In genomic region chr7:135991906-135992305, GRCh38 we compare ENCODE assay signal across 20 cellular contexts. TPM values are rescaled to one million over a fixed set of nuclear protein-coding genes. Genes with fewer than 3 reads are reported as not detected.
DNase-seq lines count a peak whose midpoint lies in the region; ATAC-seq and TF ChIP-seq lines count a peak whose summit lies in the region.
"Had no signal": no experiment of that assay in that cellular context is flagged by ENCODE, and none has a peak within 500 bp of the region (broad histone marks: within the 10 kb centered on the region; RNA-seq: fewer than 3 reads in every experiment).

No MANE protein-coding gene starts in this region.

- no peak overlapping the region for H3K4me3 ChIP-seq in SK-N-SH (ENCODE audit: low read depth in 2 of 2, low read length in 1 of 2)
- H3K4me3 ChIP-seq in OCI-LY7 (ENCODE audit: low read depth, low read length, poor library complexity, severe bottlenecking) = no peak overlapping the region
- H3K4me3 ChIP-seq: BLaER1, GM23248 had no signal

- ATAC-seq in SK-N-SH treated with all-trans-retinoic acid at 6 μM for 48 hours (no peak), GM21576 (IDR thresholded peaks at IDR 0.05; ENCODE audit: unreplicated experiment) (no peak)
- ATAC-seq in activated T-helper 17 cell treated with anti-CD3 and anti-CD28 coated beads, Interleukin-2, amount 50 U/mL, for 72 hours (replicated peaks) = no peak
- no peak for ATAC-seq in stimulated activated effector memory CD8-positive, alpha-beta T cell treated with anti-CD3 and anti-CD28 coated beads, Interleukin-12 subunit alpha, Interleukin-12 subunit beta, amount 100 ng/mL, for 72 hours
- ATAC-seq: CD8-positive, alpha-beta T cell; HCT116 had no signal

- DNase-seq in SK-N-SH = no peak
- DNase-seq in mesothelial cell of epicardium (ENCODE audit: low spot score in 2 of 2, unreplicated experiment in 2 of 2) = no peak
- DNase-seq in stimulated activated effector memory CD8-positive, alpha-beta T cell treated with anti-CD3 and anti-CD28 coated beads, Interleukin-12 subunit alpha, Interleukin-12 subunit beta, amount 100 ng/mL, for 72 hours (ENCODE audit: low spot score in 2 of 2) = no peak
- DNase-seq in OCI-LY7 (ENCODE audit: low spot score) = no peak
- no peak for DNase-seq in activated effector memory CD4-positive, alpha-beta T cell treated with Interleukin-2 at 50 U/mL for 16 hours
- DNase-seq: Caco-2; CD4-positive, CD25-positive, alpha-beta regulatory T cell; CD8-positive, alpha-beta T cell; DMS153; DND-41; GM23248; H9 had no signal

- BruUV-seq in OCI-LY7 (replicated peaks; lab: Mats Ljungman, UMichigan) = no TSS peak

- H3K27me3 ChIP-seq in SK-N-SH (ENCODE audit: insufficient read depth) = no peaks in the 10 kb centered on the region
- H3K27me3 ChIP-seq: BLaER1 had no signal

- TF ChIP-seq CTCF in SK-N-SH (IDR thresholded peaks at IDR 0.05) (no peak), mesothelial cell of epicardium (IDR thresholded peaks at IDR 0.05; ENCODE audit: unreplicated experiment) (no peak), OCI-LY7 (conservative IDR thresholded peaks at IDR 0.05; ENCODE audit: low read length) (no peak)

- H3K4me2 ChIP-seq in SK-N-SH (no peak overlapping the region), OCI-LY7 (ENCODE audit: low read length) (no peak overlapping the region)
- H3K4me2 ChIP-seq: BLaER1 had no signal

- WGBS in SK-N-SH (ENCODE audit: low lambda C conversion rate) = 79% methylated on average over 2 of the region's 2 CpGs

- H3K4me1 ChIP-seq in SK-N-SH (ENCODE audit: control insufficient read depth in 1 of 2, insufficient read depth in 2 of 2, low read depth in 1 of 2, low read length in 1 of 2) (no peaks in the 10 kb centered on the region), OCI-LY7 (ENCODE audit: insufficient read depth, low read length, poor library complexity, severe bottlenecking) (no peaks in the 10 kb centered on the region)
- H3K4me1 ChIP-seq: Caco-2 had no signal

- H4K20me1 ChIP-seq in SK-N-SH (ENCODE audit: insufficient read depth) (no peaks in the 10 kb centered on the region), OCI-LY7 (ENCODE audit: insufficient read depth, low read length) (no peaks in the 10 kb centered on the region)
- H4K20me1 ChIP-seq: BLaER1 had no signal

- no peaks in the 10 kb centered on the region for H3F3A ChIP-seq in SK-N-SH (replicated peaks; ENCODE audit: insufficient read depth)

- no peaks in the 10 kb centered on the region for H3K9me3 ChIP-seq in SK-N-SH
- peaks cover 9% of the 10 kb centered on the region; the same call in 1 of the 2 replicates for H3K9me3 ChIP-seq in OCI-LY7 (ENCODE audit: low read length)
- H3K9me3 ChIP-seq: BLaER1, Caco-2 had no signal

- POLR2A ChIA-PET in SK-N-SH (lab: Yijun Ruan, JAX) = no interaction called here
- POLR2A ChIA-PET in OCI-LY7 (lab: Charles Lee) = interaction anchor here (0.6 to 3.8 kb wide), 6 partner anchors 7 to 182 kb away, joined by 3 to 16 read pairs (median 3); no protein-coding TSS in a partner anchor

- no peak for TF ChIP-seq EP300 in SK-N-SH (IDR thresholded peaks at IDR 0.05; ENCODE audit: borderline replicate concordance in 1 of 2, low read depth in 1 of 2, low read length in 1 of 2)

- no peaks in the 10 kb centered on the region for H3K36me3 Mint-ChIP-seq in activated T-helper 17 cell treated with anti-CD3 and anti-CD28 coated beads, Interleukin-2, amount 50 U/mL, for 72 hours (ENCODE audit: low read depth)
- H3K36me3 Mint-ChIP-seq in mesothelial cell of epicardium = no peaks in the 10 kb centered on the region
- peaks cover 6% of the 10 kb centered on the region for H3K36me3 Mint-ChIP-seq in stimulated activated effector memory CD8-positive, alpha-beta T cell treated with anti-CD3 and anti-CD28 coated beads, Interleukin-12 subunit alpha, Interleukin-12 subunit beta, amount 100 ng/mL, for 72 hours
- H3K36me3 Mint-ChIP-seq: CD8-positive, alpha-beta T cell had no signal

- H3K36me3 ChIP-seq in SK-N-SH (replicated peaks in 1 of 2; ENCODE audit: control insufficient read depth in 1 of 2, insufficient read depth in 2 of 2, low read length in 1 of 2) (no peaks in the 10 kb centered on the region), OCI-LY7 (ENCODE audit: insufficient read depth, low read length) (peaks cover 6% of the 10 kb centered on the region; the same call in 1 of the 2 replicates)
- H3K36me3 ChIP-seq: BLaER1 had no signal

- peaks cover 13% of the 10 kb centered on the region for H3K4me1 Mint-ChIP-seq in activated T-helper 17 cell treated with anti-CD3 and anti-CD28 coated beads, Interleukin-2, amount 50 U/mL, for 72 hours
- peaks cover 15% of the 10 kb centered on the region for H3K4me1 Mint-ChIP-seq in mesothelial cell of epicardium
- H3K4me1 Mint-ChIP-seq in stimulated activated effector memory CD8-positive, alpha-beta T cell treated with anti-CD3 and anti-CD28 coated beads, Interleukin-12 subunit alpha, Interleukin-12 subunit beta, amount 100 ng/mL, for 72 hours = peaks cover 40% of the 10 kb centered on the region
- H3K4me1 Mint-ChIP-seq: H9 had no signal

- H3K9me3 Mint-ChIP-seq in activated T-helper 17 cell treated with anti-CD3 and anti-CD28 coated beads, Interleukin-2, amount 50 U/mL, for 72 hours = no peaks in the 10 kb centered on the region
- no peaks in the 10 kb centered on the region for H3K9me3 Mint-ChIP-seq in mesothelial cell of epicardium
- H3K9me3 Mint-ChIP-seq in stimulated activated effector memory CD8-positive, alpha-beta T cell treated with anti-CD3 and anti-CD28 coated beads, Interleukin-12 subunit alpha, Interleukin-12 subunit beta, amount 100 ng/mL, for 72 hours = no peaks in the 10 kb centered on the region
- H3K9me3 Mint-ChIP-seq: CD4-positive, CD25-positive, alpha-beta regulatory T cell; CD8-positive, alpha-beta T cell had no signal

- no peak overlapping the region for H3K27ac Mint-ChIP-seq in activated T-helper 17 cell treated with anti-CD3 and anti-CD28 coated beads, Interleukin-2, amount 50 U/mL, for 72 hours
- H3K27ac Mint-ChIP-seq in mesothelial cell of epicardium = peak overlapping the region; percentile 72
- peak overlapping the region; percentile 29 for H3K27ac Mint-ChIP-seq in stimulated activated effector memory CD8-positive, alpha-beta T cell treated with anti-CD3 and anti-CD28 coated beads, Interleukin-12 subunit alpha, Interleukin-12 subunit beta, amount 100 ng/mL, for 72 hours
- H3K27ac Mint-ChIP-seq: B cell had no signal

- H3K79me2 ChIP-seq in SK-N-SH (ENCODE audit: insufficient read depth) = no peaks in the 10 kb centered on the region
- no peaks in the 10 kb centered on the region for H3K79me2 ChIP-seq in OCI-LY7 (ENCODE audit: insufficient read depth, low read depth, low read length)

- no peak for TF ChIP-seq RAD21 in SK-N-SH (IDR thresholded peaks at IDR 0.05; ENCODE audit: low read length)

- intact Hi-C loops in OCI-LY7 (cut with micrococcal nuclease; ENCODE audit: unreplicated experiment) = no loop called here

- no peaks in the 10 kb centered on the region for H3K27me3 Mint-ChIP-seq in activated T-helper 17 cell treated with anti-CD3 and anti-CD28 coated beads, Interleukin-2, amount 50 U/mL, for 72 hours
- H3K27me3 Mint-ChIP-seq in mesothelial cell of epicardium (ENCODE audit: low read depth) = no peaks in the 10 kb centered on the region
- H3K27me3 Mint-ChIP-seq: B cell had no signal

- CTCF ChIA-PET in SK-N-SH (lab: Yijun Ruan, JAX) = no interaction called here
- CTCF ChIA-PET in OCI-LY7 (lab: Charles Lee; ENCODE audit: unreplicated experiment) = interaction anchor here (0.5 kb wide), 1 partner anchor 379 kb away, joined by 3 read pairs; no protein-coding TSS in a partner anchor

- H3K9me2 ChIP-seq in SK-N-SH = no peaks in the 10 kb centered on the region
- no peaks in the 10 kb centered on the region for H3K9me2 ChIP-seq in OCI-LY7 (ENCODE audit: insufficient read depth, low read length)

- no peak overlapping the region for H3K27ac ChIP-seq in SK-N-SH (ENCODE audit: low read depth in 2 of 2, low read length in 1 of 2)
- H3K27ac ChIP-seq in OCI-LY7 (ENCODE audit: low read depth, low read length, poor library complexity, severe bottlenecking) = no peak overlapping the region
- H3K27ac ChIP-seq: 22Rv1, BLaER1, C4-2B, GM23248 had no signal

- H3K4me3 Mint-ChIP-seq in activated T-helper 17 cell treated with anti-CD3 and anti-CD28 coated beads, Interleukin-2, amount 50 U/mL, for 72 hours = peak overlapping the region; percentile 55
- H3K4me3 Mint-ChIP-seq in mesothelial cell of epicardium = no peak overlapping the region
- H3K4me3 Mint-ChIP-seq in stimulated activated effector memory CD8-positive, alpha-beta T cell treated with anti-CD3 and anti-CD28 coated beads, Interleukin-12 subunit alpha, Interleukin-12 subunit beta, amount 100 ng/mL, for 72 hours = no peak overlapping the region
- H3K4me3 Mint-ChIP-seq: B cell; CD4-positive, CD25-positive, alpha-beta regulatory T cell; CD8-positive, alpha-beta T cell; H9 had no signal

- H3K9ac ChIP-seq in SK-N-SH = no peak overlapping the region
- H3K9ac ChIP-seq: BLaER1, GM23248 had no signal

- H2AFZ ChIP-seq in SK-N-SH (ENCODE audit: low read depth) (peak overlapping the region; percentile 1; the same call in 1 of the 2 replicates), OCI-LY7 (ENCODE audit: low read length) (no peak overlapping the region)
- H2AFZ ChIP-seq: GM23248 had no signal

TF ChIP-seq in SK-N-SH, 30 proteins besides CTCF, POLR2A, EP300 and RAD21 (continues in another document):
- TF ChIP-seq YY1 (IDR thresholded peaks at IDR 0.05; ENCODE audit: low read depth) (no peak), NRF1 (IDR thresholded peaks at IDR 0.05; ENCODE audit: low read depth, low read length) (no peak), MXI1 (IDR thresholded peaks at IDR 0.05; ENCODE audit: low read depth, low read length) (no peak), ELF1 (IDR thresholded peaks at IDR 0.05) (no peak), JUND (IDR thresholded peaks at IDR 0.05) (no peak), NFIC (IDR thresholded peaks at IDR 0.05; ENCODE audit: borderline replicate concordance) (no peak)

TF ChIP-seq in SK-N-SH treated with all-trans-retinoic acid at 6 μM for 48 hours, 23 proteins besides CTCF, POLR2A, EP300 and RAD21:
- no peak for TF ChIP-seq ZFP3 (CRISPR knock-in tag; IDR thresholded peaks at IDR 0.05)
- no peak for TF ChIP-seq ZFP30 (CRISPR knock-in tag; IDR thresholded peaks at IDR 0.05)
- no peak for TF ChIP-seq TOX (CRISPR knock-in tag; IDR thresholded peaks at IDR 0.05; ENCODE audit: borderline replicate concordance)

RNA-seq across cellular contexts. Expression of gene MTPN, which starts 14.7 kb away (rescaled TPM):
- 135 and 155 TPM in 2 replicates for polyA plus RNA-seq in SK-N-SH (2012; rRNA removed)
- 199 and 225 TPM in 2 replicates for polyA plus RNA-seq in SK-N-SH (2012; cell fraction: cytosol; rRNA removed)
- polyA plus RNA-seq in SK-N-SH (2012; cell fraction: nucleus; rRNA removed) = 32.1 and 59.1 TPM in 2 replicates
- 100 to 1,000 TPM in 1 of 2 donors, 10 to 100 TPM in 1; 99.7 to 149 TPM for total RNA-seq in activated T-helper 17 cell treated with anti-CD3 and anti-CD28 coated beads, Interleukin-2, amount 50 U/mL, for 72 hours
- total RNA-seq in mesothelial cell of epicardium (112 to 115 TPM (median 114 TPM) in 3 replicates), OCI-LY7 (2022) (281 and 346 TPM in 2 replicates)
- total RNA-seq in OCI-LY7 (2014; rRNA removed; shearing (Covaris generic)) = 83.9 and 91.3 TPM in 2 replicates
